In genomic region chr20:36745234-36745926, GRCh38 we compare ENCODE assay signal across 8 cellular contexts.
DNase-seq lines count a peak whose midpoint lies in the region; ATAC-seq and TF ChIP-seq lines count a peak whose summit lies in the region.

No MANE protein-coding gene starts in this region.

- H3K9ac ChIP-seq in KMS-11 (peak overlapping the region; percentile 41; the same call in 1 of the 2 replicates), iPS-20b (ENCODE audit: low read depth, low read length) (peak overlapping the region; percentile 65; the same call in 1 of the 2 replicates)

- peaks cover 4% of the 10 kb centered on the region for H3K36me3 Mint-ChIP-seq in activated naive CD8-positive, alpha-beta T cell treated with anti-CD3 and anti-CD28 coated beads, Interleukin-2, amount 50 U/mL, for 24 hours (ENCODE audit: low read depth)

- peak overlapping the region; percentile 99 for H3K4me2 ChIP-seq in KMS-11

- H3K79me2 ChIP-seq in KMS-11 (ENCODE audit: insufficient read depth, low read depth): no peaks in the 10 kb centered on the region

- peak; percentile 43 for DNase-seq in ELR (ENCODE audit: low read depth)
- DNase-seq in activated naive CD8-positive, alpha-beta T cell treated with anti-CD3 and anti-CD28 coated beads, Interleukin-2, amount 50 U/mL, for 24 hours: peak; percentile 50
- DNase-seq in stimulated activated CD4-positive, alpha-beta T cell treated with anti-CD3 and anti-CD28 coated beads, Interleukin-4, amount 100 ng/mL, for 24 hours: peak; percentile 37
- no peak for DNase-seq in iPS-NIHi11 (ENCODE audit: low spot score)
- no peak for DNase-seq in dedifferentiated amniotic fluid mesenchymal stem cell (ENCODE audit: extremely low spot score)

- H3K36me3 ChIP-seq in KMS-11 (ENCODE audit: insufficient read depth) (no peaks in the 10 kb centered on the region), iPS-20b (ENCODE audit: insufficient read depth, low read depth, low read length) (no peaks in the 10 kb centered on the region)

- peak overlapping the region; percentile 83 for H3K4me3 Mint-ChIP-seq in activated naive CD8-positive, alpha-beta T cell treated with anti-CD3 and anti-CD28 coated beads, Interleukin-2, amount 50 U/mL, for 24 hours

- H3K27ac Mint-ChIP-seq in activated naive CD8-positive, alpha-beta T cell treated with anti-CD3 and anti-CD28 coated beads, Interleukin-2, amount 50 U/mL, for 24 hours: peak overlapping the region; percentile 49

- H4K20me1 ChIP-seq in KMS-11 (ENCODE audit: insufficient read depth): no peaks in the 10 kb centered on the region

- H2AFZ ChIP-seq in KMS-11 (ENCODE audit: low read depth): peak overlapping the region; percentile 85

- peaks cover 21% of the 10 kb centered on the region for H3K4me1 Mint-ChIP-seq in activated naive CD8-positive, alpha-beta T cell treated with anti-CD3 and anti-CD28 coated beads, Interleukin-2, amount 50 U/mL, for 24 hours

- H3K4me1 ChIP-seq in KMS-11 (ENCODE audit: low read depth, poor library complexity, severe bottlenecking) (peaks cover 11% of the 10 kb centered on the region), iPS-20b (ENCODE audit: insufficient read depth, low read length) (peaks cover 5% of the 10 kb centered on the region; the same call in 1 of the 2 replicates)

- H3K9me3 Mint-ChIP-seq in activated naive CD8-positive, alpha-beta T cell treated with anti-CD3 and anti-CD28 coated beads, Interleukin-2, amount 50 U/mL, for 24 hours: no peaks in the 10 kb centered on the region

- H3K27me3 Mint-ChIP-seq in activated naive CD8-positive, alpha-beta T cell treated with anti-CD3 and anti-CD28 coated beads, Interleukin-2, amount 50 U/mL, for 24 hours: no peaks in the 10 kb centered on the region

- peak; percentile 28 for ATAC-seq in GM21367 (IDR thresholded peaks at IDR 0.05; ENCODE audit: unreplicated experiment)
- ATAC-seq in activated naive CD8-positive, alpha-beta T cell treated with anti-CD3 and anti-CD28 coated beads, Interleukin-2, amount 50 U/mL, for 24 hours: no peak

- no peak overlapping the region for H3K27ac ChIP-seq in KMS-11
- no peak overlapping the region for H3K27ac ChIP-seq in iPS-20b (ENCODE audit: low read length)

- no peak for TF ChIP-seq CTCF in KMS-11 (conservative IDR thresholded peaks at IDR 0.05; ENCODE audit: low read depth, low read length)

- H3K27me3 ChIP-seq in KMS-11 (ENCODE audit: insufficient read depth, low read depth) (no peaks in the 10 kb centered on the region), iPS-20b (ENCODE audit: insufficient read depth, low read length) (peaks cover 5% of the 10 kb centered on the region; the same call in 1 of the 2 replicates)

- H3K4me3 ChIP-seq in KMS-11 (IDR thresholded peaks at IDR 0.05; ENCODE audit: insufficient read depth, low read depth, low read length) (no peak overlapping the region), iPS-20b (ENCODE audit: low read length) (peak overlapping the region; percentile 87)

- no peaks in the 10 kb centered on the region for H3K9me3 ChIP-seq in iPS-20b (ENCODE audit: insufficient read depth, low read depth, low read length)

Comparison
In these comparisons a context has a peak if more than half of its experiments do, and no peak if none do; other contexts are left out.
1. DNase-seq: peak in ELR (single experiment), activated naive CD8-positive, alpha-beta T cell treated with anti-CD3 and anti-CD28 coated beads, Interleukin-2, amount 50 U/mL, for 24 hours (single experiment) and stimulated activated CD4-positive, alpha-beta T cell treated with anti-CD3 and anti-CD28 coated beads, Interleukin-4, amount 100 ng/mL, for 24 hours (single experiment); none in iPS-NIHi11 (single experiment) and dedifferentiated amniotic fluid mesenchymal stem cell (single experiment).